Comparison of ENCODE assay signal across 15 cellular contexts in genomic region chr10:4546931-4547330, GRCh38.
"Had no signal": no experiment of that assay in that cellular context is flagged by ENCODE, and none has a peak within 500 bp of the region (broad histone marks: within the 10 kb centered on the region; RNA-seq: fewer than 3 reads in every experiment).

No MANE protein-coding gene starts in this region.

- H3K27me3 ChIP-seq: adrenal gland, gastrocnemius medialis, heart left ventricle, suprapubic skin had no signal

- H3K4me3 Mint-ChIP-seq: activated CD4-positive, alpha-beta T cell treated with anti-CD3 and anti-CD28 coated beads for 36 hours; activated CD8-positive, alpha-beta T cell treated with anti-CD3 and anti-CD28 coated beads, Interleukin-2, amount 10 ng/mL, durations not matched to agents 7 days and 5 days; naive thymus-derived CD4-positive, alpha-beta T cell; stimulated activated naive CD8-positive, alpha-beta T cell treated with anti-CD3 and anti-CD28 coated beads, Interleukin-15, Interleukin-2, amounts not matched to agents 100 ng/mL and 50 ng/mL, for 24 hours; type B pancreatic cell had no signal

- H3K9ac ChIP-seq: SK-N-SH had no signal

- H3K36me3 Mint-ChIP-seq: naive thymus-derived CD4-positive, alpha-beta T cell; type B pancreatic cell had no signal

- DNase-seq: adrenal gland; caudate nucleus; cortex of kidney; effector CD4-positive, alpha-beta T cell; gastrocnemius medialis; heart left ventricle; SK-N-SH; WERI-Rb-1 had no signal

- H3K4me1 ChIP-seq: adrenal gland, heart left ventricle, suprapubic skin had no signal

- H3K27ac Mint-ChIP-seq: activated CD4-positive, alpha-beta T cell treated with anti-CD3 and anti-CD28 coated beads for 36 hours; activated CD8-positive, alpha-beta T cell treated with anti-CD3 and anti-CD28 coated beads, Interleukin-2, amount 10 ng/mL, durations not matched to agents 7 days and 5 days; naive thymus-derived CD4-positive, alpha-beta T cell; type B pancreatic cell had no signal

- H3K27ac ChIP-seq: adrenal gland, gastrocnemius medialis, heart left ventricle, suprapubic skin, WERI-Rb-1 had no signal

- H3K4me3 ChIP-seq: adrenal gland, gastrocnemius medialis, heart left ventricle, lung, suprapubic skin had no signal

- ATAC-seq: gastrocnemius medialis; heart left ventricle; naive thymus-derived CD4-positive, alpha-beta T cell had no signal

- H3K4me2 ChIP-seq: SK-N-SH had no signal

- H3K36me3 ChIP-seq: adrenal gland, gastrocnemius medialis, heart left ventricle, suprapubic skin, WERI-Rb-1 had no signal

- H3K27me3 Mint-ChIP-seq: type B pancreatic cell had no signal

- H3K9me3 ChIP-seq: adrenal gland, gastrocnemius medialis, heart left ventricle, SK-N-SH, suprapubic skin had no signal

- H3K9me3 Mint-ChIP-seq: stimulated activated naive CD8-positive, alpha-beta T cell treated with anti-CD3 and anti-CD28 coated beads, Interleukin-15, Interleukin-2, amounts not matched to agents 100 ng/mL and 50 ng/mL, for 24 hours had no signal
